8 cellular contexts compared by ENCODE assay signal in genomic region chr7:107169120-107170050, GRCh38. TPM values are rescaled to one million over a fixed set of nuclear protein-coding genes. Genes with fewer than 3 reads are reported as not detected.
DNase-seq lines count a peak whose midpoint lies in the region; ATAC-seq and TF ChIP-seq lines count a peak whose summit lies in the region.

No MANE protein-coding gene starts in this region.

- POLR2A ChIA-PET in CD8-positive, alpha-beta memory T cell (lab: Charles Lee): interaction anchor here (0.6 to 3.7 kb wide), 21 partner anchors 11 to 1721 kb away, joined by 3 to 40 read pairs (median 7); partner anchors contain the start of genes CBLL1, CCDC71L, COG5 and DLD

- H3K4me3 ChIP-seq in CD8-positive, alpha-beta memory T cell (ENCODE audit: low read length): peak overlapping the region; percentile 65
- H3K4me3 ChIP-seq in epithelial cell of esophagus (ENCODE audit: low read length): peak overlapping the region; percentile 83

- no peaks in the 10 kb centered on the region for H3K9me3 Mint-ChIP-seq in CD8-positive, alpha-beta memory T cell

- peak; percentile 25 for ATAC-seq in GM21447 (IDR thresholded peaks at IDR 0.05; ENCODE audit: unreplicated experiment)

- peak; percentile 79 to 89 (median 81) for DNase-seq in CD8-positive, alpha-beta memory T cell
- DNase-seq in OCI-M1 (lab: John Stamatoyannopoulos, UW) (peak; percentile 95), activated T-cell treated with anti-CD3 and anti-CD28 coated beads for 4 hours (peak; percentile 62), epithelial cell of esophagus (ENCODE audit: low read depth) (peak; percentile 96), middle frontal gyrus (ENCODE audit: extremely low spot score, low spot score) (peak; percentile 91)
- peak; percentile 85 to 87 for DNase-seq in stimulated activated CD8-positive, alpha-beta memory T cell treated with anti-CD3 and anti-CD28 coated beads, Interleukin-15, amount 100 ng/mL, for 48 hours (ENCODE audit: low read depth in 2 of 2)

- H3K4me3 Mint-ChIP-seq in CD8-positive, alpha-beta memory T cell: peak overlapping the region; percentile 94 to 100 (median 97)

- H3K4me1 ChIP-seq in CD8-positive, alpha-beta memory T cell (ENCODE audit: insufficient read depth, low read length): peaks cover 41% of the 10 kb centered on the region

- H3K27ac ChIP-seq in CD8-positive, alpha-beta memory T cell (ENCODE audit: low read depth, low read length): peak overlapping the region; percentile 94

- peaks cover 10 to 12% of the 10 kb centered on the region in 2 donors for H3K27me3 Mint-ChIP-seq in CD8-positive, alpha-beta memory T cell

- H3K36me3 Mint-ChIP-seq in CD8-positive, alpha-beta memory T cell: peaks cover 0 to 39% (median 0%) of the 10 kb centered on the region in 3 donors

- H3K27ac Mint-ChIP-seq in CD8-positive, alpha-beta memory T cell: peak overlapping the region; percentile 96 to 100 (median 100)

- TF ChIP-seq EP300 in Ishikawa (IDR thresholded peaks at IDR 0.05; ENCODE audit: borderline replicate concordance): peak; percentile 53; the same call in 1 of the 2 replicates

- CTCF ChIA-PET in CD8-positive, alpha-beta memory T cell (lab: Charles Lee): interaction anchor here (1.1 to 4.1 kb wide), 9 partner anchors 11 to 574 kb away, joined by 3 to 26 read pairs (median 5); partner anchors contain the start of gene CBLL1

- H3K36me3 ChIP-seq in CD8-positive, alpha-beta memory T cell (ENCODE audit: insufficient read depth, low read length): no peaks in the 10 kb centered on the region

- TF ChIP-seq RAD21 in Ishikawa (IDR thresholded peaks at IDR 0.05; ENCODE audit: low read depth): no peak

- H3K9me3 ChIP-seq in CD8-positive, alpha-beta memory T cell (ENCODE audit: low read length): no peaks in the 10 kb centered on the region

- peaks cover 52 to 68% (median 57%) of the 10 kb centered on the region in 3 donors for H3K4me1 Mint-ChIP-seq in CD8-positive, alpha-beta memory T cell

- H3K27me3 ChIP-seq in CD8-positive, alpha-beta memory T cell (ENCODE audit: insufficient read depth, low read length, poor library complexity, severe bottlenecking): no peaks in the 10 kb centered on the region

- TF ChIP-seq CTCF in epithelial cell of esophagus (IDR thresholded peaks at IDR 0.05; ENCODE audit: insufficient read depth, low read depth, low read length, missing control alignments): peak; percentile 9

TF ChIP-seq in Ishikawa, 13 proteins besides CTCF, POLR2A, EP300 and RAD21:
- peak; percentile 74; the same call in 1 of the 2 replicates for TF ChIP-seq MAX (IDR thresholded peaks at IDR 0.05)
- TF ChIP-seq REST (IDR thresholded peaks at IDR 0.05; ENCODE audit: low read depth): no peak
- peak; percentile 90 for TF ChIP-seq CEBPB (IDR thresholded peaks at IDR 0.05)
- peak; percentile 72 for TF ChIP-seq NFIC (IDR thresholded peaks at IDR 0.05)
- TF ChIP-seq TEAD4 (IDR thresholded peaks at IDR 0.05): peak; percentile 46; the same call in 1 of the 2 replicates
- TF ChIP-seq ZBTB7A (IDR thresholded peaks at IDR 0.05; ENCODE audit: low read depth): no peak; the same call in 1 of the 2 replicates
- peak; percentile 99 for TF ChIP-seq USF1 (IDR thresholded peaks at IDR 0.05)
- peak; percentile 57; the same call in 1 of the 2 replicates for TF ChIP-seq YY1 (IDR thresholded peaks at IDR 0.05; ENCODE audit: low read depth)
- peak; percentile 30; the same call in 1 of the 2 replicates for TF ChIP-seq FOXM1 (IDR thresholded peaks at IDR 0.05; ENCODE audit: borderline replicate concordance, low read depth)
- TF ChIP-seq TAF1 (IDR thresholded peaks at IDR 0.05; ENCODE audit: low read depth): peak; percentile 33; the same call in 1 of the 2 replicates
- TF ChIP-seq TCF12 (IDR thresholded peaks at IDR 0.05; ENCODE audit: low read depth): peak; percentile 85
- TF ChIP-seq EGR1 (IDR thresholded peaks at IDR 0.05): no peak
- peak; percentile 21; the same call in 1 of the 2 replicates for TF ChIP-seq CREB1 (IDR thresholded peaks at IDR 0.05; ENCODE audit: low read depth)
TF ChIP-seq in Ishikawa: peak in this region for 10.

RNA-seq across cellular contexts. Expression of gene HBP1, which starts 0.6 kb away (rescaled TPM):
- 10 to 100 TPM; 17.2 to 17.6 TPM for total RNA-seq in CD8-positive, alpha-beta memory T cell
- polyA plus RNA-seq in CD8-positive, alpha-beta memory T cell: 52.3 TPM

Comparison
In these comparisons a context has a peak if more than half of its experiments do, and no peak if none do; other contexts are left out.
1. Peak in every context shown above with its lines: DNase-seq, ATAC-seq, H3K4me3 ChIP-seq and H3K27ac ChIP-seq.